ENCODE assay signal across 13 cellular contexts in the genomic region with DNA sequence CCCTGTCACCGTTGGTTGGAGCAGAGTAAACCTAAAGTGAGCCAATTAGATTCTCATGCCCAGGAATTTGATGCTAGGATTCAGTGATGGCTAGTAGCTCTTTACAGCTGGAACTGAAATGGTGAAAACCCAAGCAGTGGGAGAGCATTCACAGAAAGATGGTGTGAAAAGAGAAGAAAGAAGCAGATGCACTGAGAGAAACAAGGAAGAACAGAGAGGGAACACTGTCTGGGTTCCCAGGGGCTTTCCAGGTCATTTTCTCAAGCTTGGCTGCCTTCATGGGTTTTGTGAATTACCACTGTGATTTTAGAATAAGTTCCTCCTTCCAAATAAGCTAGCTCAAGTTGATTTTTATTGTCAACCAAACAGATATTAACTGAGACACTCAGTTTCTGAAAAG.
"Had no signal": no experiment of that assay in that cellular context is flagged by ENCODE, and none has a peak within 500 bp of the region (broad histone marks: within the 10 kb centered on the region; RNA-seq: fewer than 3 reads in every experiment).

No MANE protein-coding gene starts in this region.

- H3K27ac ChIP-seq: gastrocnemius medialis, sigmoid colon, suprapubic skin, upper lobe of left lung had no signal

- H3K4me1 ChIP-seq: sigmoid colon, suprapubic skin, upper lobe of left lung had no signal

- H3K9me3 Mint-ChIP-seq: activated CD4-positive, alpha-beta memory T cell treated with anti-CD3 and anti-CD28 coated beads for 36 hours; activated T-helper 1 cell treated with anti-CD3 and anti-CD28 coated beads, Interleukin-12 subunit alpha, Interleukin-12 subunit beta, Interleukin-2, Interleukin-4 antibody, amounts not matched to agents 30 ng/mL and 10 ng/mL and 1 ng/mL, durations not matched to agents 14 hours and 24 hours and 36 hours; T-helper 2 cell treated with Interferon-gamma antibody and Interleukin-4, amounts not matched to agents 5 μg/mL and 100 μg/mL, for 36 hours had no signal

- DNase-seq: activated CD4-positive, alpha-beta memory T cell treated with anti-CD3 and anti-CD28 coated beads for 36 hours; activated naive CD4-positive, alpha-beta T cell; effector CD4-positive, alpha-beta T cell; gastrocnemius medialis; heart right ventricle; sigmoid colon; stimulated activated CD4-positive, alpha-beta T cell treated with anti-CD3 and anti-CD28 coated beads, Interleukin-2, amount 100 ng/mL, for 48 hours; stimulated activated naive CD8-positive, alpha-beta T cell treated with anti-CD3 and anti-CD28 coated beads, Interleukin-15, Interleukin-2, amounts not matched to agents 100 U/mL and 50 U/mL, for 24 hours; upper lobe of left lung had no signal

- H3K27me3 ChIP-seq: gastrocnemius medialis, heart right ventricle, sigmoid colon, suprapubic skin, upper lobe of left lung had no signal

- H3K9me3 ChIP-seq: gastrocnemius medialis, heart right ventricle, sigmoid colon, suprapubic skin, upper lobe of left lung had no signal

- H3K36me3 Mint-ChIP-seq: activated CD4-positive, alpha-beta memory T cell treated with anti-CD3 and anti-CD28 coated beads for 36 hours had no signal

- ATAC-seq: activated CD4-positive, CD25-positive, alpha-beta regulatory T cell treated with anti-CD3 and anti-CD28 coated beads, Interleukin-2, amount 50 U/mL, for 24 hours; stimulated activated naive CD8-positive, alpha-beta T cell treated with anti-CD3 and anti-CD28 coated beads, Interleukin-15, Interleukin-2, amounts not matched to agents 100 U/mL and 50 U/mL, for 24 hours had no signal

- H3K4me3 Mint-ChIP-seq: activated CD4-positive, alpha-beta memory T cell treated with anti-CD3 and anti-CD28 coated beads for 36 hours; activated T-helper 1 cell treated with anti-CD3 and anti-CD28 coated beads, Interleukin-12 subunit alpha, Interleukin-12 subunit beta, Interleukin-2, Interleukin-4 antibody, amounts not matched to agents 30 ng/mL and 10 ng/mL and 1 ng/mL, durations not matched to agents 14 hours and 24 hours and 36 hours; T-helper 2 cell treated with Interferon-gamma antibody and Interleukin-4, amounts not matched to agents 5 μg/mL and 100 μg/mL, for 36 hours had no signal

- H3K4me3 ChIP-seq: gastrocnemius medialis, heart right ventricle, sigmoid colon, suprapubic skin, upper lobe of left lung had no signal

- H3K36me3 ChIP-seq: gastrocnemius medialis, heart right ventricle, sigmoid colon, suprapubic skin, upper lobe of left lung had no signal

- H3K27ac Mint-ChIP-seq: activated CD4-positive, alpha-beta memory T cell treated with anti-CD3 and anti-CD28 coated beads for 36 hours; activated T-helper 1 cell treated with anti-CD3 and anti-CD28 coated beads, Interleukin-12 subunit alpha, Interleukin-12 subunit beta, Interleukin-2, Interleukin-4 antibody, amounts not matched to agents 30 ng/mL and 10 ng/mL and 1 ng/mL, durations not matched to agents 14 hours and 24 hours and 36 hours; T-helper 2 cell treated with Interferon-gamma antibody and Interleukin-4, amounts not matched to agents 5 μg/mL and 100 μg/mL, for 36 hours had no signal
